ENCODE assay signal across 12 cellular contexts in the genomic region with DNA sequence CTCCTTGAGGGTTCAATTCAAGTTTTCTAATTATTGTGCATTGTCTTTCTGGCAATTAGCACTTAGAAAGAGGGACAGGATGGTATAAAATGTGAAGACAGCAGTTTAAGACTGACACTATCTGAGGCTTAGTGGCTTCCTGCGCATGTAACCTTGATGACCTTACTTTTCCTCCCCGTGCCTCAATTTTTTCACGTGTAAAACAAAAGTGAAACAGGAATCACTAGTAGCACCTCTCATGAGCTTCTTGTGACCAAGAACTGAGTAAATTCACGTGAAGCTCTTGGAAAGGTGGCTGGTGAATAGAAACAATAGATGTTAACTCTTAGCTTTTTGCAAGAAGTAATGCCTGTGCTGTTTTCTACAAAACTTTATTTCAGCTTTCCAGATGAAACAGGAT.
A peak's percentile ranks its signal among the peaks of the same experiment; 100 is the strongest.
DNase-seq lines count a peak whose midpoint lies in the region; ATAC-seq and TF ChIP-seq lines count a peak whose summit lies in the region.
"Had no signal": no experiment of that assay in that cellular context is flagged by ENCODE, and none has a peak within 500 bp of the region (broad histone marks: within the 10 kb centered on the region; RNA-seq: fewer than 3 reads in every experiment).

No MANE protein-coding gene starts in this region.

- H3K9me3 Mint-ChIP-seq in stimulated activated naive CD8-positive, alpha-beta T cell treated with anti-CD3 and anti-CD28 coated beads, Interleukin-15, Interleukin-2, amounts not matched to agents 100 ng/mL and 50 ng/mL, for 24 hours = no peaks in the 10 kb centered on the region
- H3K9me3 Mint-ChIP-seq in activated CD4-positive, alpha-beta memory T cell treated with anti-CD3 and anti-CD28 coated beads for 36 hours = no peaks in the 10 kb centered on the region
- no peaks in the 10 kb centered on the region for H3K9me3 Mint-ChIP-seq in stimulated activated memory B cell treated with anti-CD40 and anti-IgM and Interleukin-4, amounts not matched to agents 10 μg/mL and 1 μg/mL and 100 μg/mL, for 72 hours
- H3K9me3 Mint-ChIP-seq: IgD-negative memory B cell had no signal

- intact Hi-C loops in activated CD4-positive, alpha-beta memory T cell treated with anti-CD3 and anti-CD28 coated beads for 36 hours (cut with micrococcal nuclease) = loop anchor here (1.0 to 5.0 kb wide), 4 partner anchors 73 to 603 kb away; no protein-coding TSS in a partner anchor

- no peaks in the 10 kb centered on the region for H3K36me3 Mint-ChIP-seq in stimulated activated naive CD8-positive, alpha-beta T cell treated with anti-CD3 and anti-CD28 coated beads, Interleukin-15, Interleukin-2, amounts not matched to agents 100 ng/mL and 50 ng/mL, for 24 hours (ENCODE audit: low read depth)
- H3K36me3 Mint-ChIP-seq in activated CD4-positive, alpha-beta memory T cell treated with anti-CD3 and anti-CD28 coated beads for 36 hours = no peaks in the 10 kb centered on the region
- H3K36me3 Mint-ChIP-seq in stimulated activated memory B cell treated with anti-CD40 and anti-IgM and Interleukin-4, amounts not matched to agents 10 μg/mL and 1 μg/mL and 100 μg/mL, for 72 hours = no peaks in the 10 kb centered on the region
- H3K36me3 Mint-ChIP-seq: IgD-negative memory B cell had no signal

- POLR2A ChIA-PET in activated CD4-positive, alpha-beta memory T cell treated with anti-CD3 and anti-CD28 coated beads for 36 hours (lab: Charles Lee) = no interaction called here

- no peak for TF ChIP-seq CTCF in foreskin fibroblast (IDR thresholded peaks at IDR 0.05; ENCODE audit: low read depth, low read length)

- H3K4me3 Mint-ChIP-seq in stimulated activated naive CD8-positive, alpha-beta T cell treated with anti-CD3 and anti-CD28 coated beads, Interleukin-15, Interleukin-2, amounts not matched to agents 100 ng/mL and 50 ng/mL, for 24 hours = peak overlapping the region; percentile 54
- H3K4me3 Mint-ChIP-seq in activated CD4-positive, alpha-beta memory T cell treated with anti-CD3 and anti-CD28 coated beads for 36 hours = peak overlapping the region; percentile 54
- H3K4me3 Mint-ChIP-seq in stimulated activated memory B cell treated with anti-CD40 and anti-IgM and Interleukin-4, amounts not matched to agents 10 μg/mL and 1 μg/mL and 100 μg/mL, for 72 hours = no peak overlapping the region

- H3K27me3 Mint-ChIP-seq in stimulated activated naive CD8-positive, alpha-beta T cell treated with anti-CD3 and anti-CD28 coated beads, Interleukin-15, Interleukin-2, amounts not matched to agents 100 ng/mL and 50 ng/mL, for 24 hours = peaks cover 8% of the 10 kb centered on the region
- peaks cover 2% of the 10 kb centered on the region for H3K27me3 Mint-ChIP-seq in activated CD4-positive, alpha-beta memory T cell treated with anti-CD3 and anti-CD28 coated beads for 36 hours
- H3K27me3 Mint-ChIP-seq in stimulated activated memory B cell treated with anti-CD40 and anti-IgM and Interleukin-4, amounts not matched to agents 10 μg/mL and 1 μg/mL and 100 μg/mL, for 72 hours = peaks cover 17% of the 10 kb centered on the region

- no peak for DNase-seq in stimulated activated naive CD8-positive, alpha-beta T cell treated with anti-CD3 and anti-CD28 coated beads, Interleukin-15, Interleukin-2, amounts not matched to agents 100 U/mL and 50 U/mL, for 24 hours
- no peak for DNase-seq in activated CD4-positive, alpha-beta memory T cell treated with anti-CD3 and anti-CD28 coated beads for 36 hours
- DNase-seq in foreskin fibroblast (no peak), islet precursor cell (no peak), foreskin melanocyte (no peak), NCI-H2081 (lab: John Stamatoyannopoulos, UW) (no peak)
- DNase-seq: aorta, NCI-H774 had no signal

- ATAC-seq in stimulated activated naive CD8-positive, alpha-beta T cell treated with anti-CD3 and anti-CD28 coated beads, Interleukin-15, Interleukin-2, amounts not matched to agents 100 U/mL and 50 U/mL, for 24 hours = no peak
- ATAC-seq in stimulated activated memory B cell treated with anti-CD40 and anti-IgM and Interleukin-4, amounts not matched to agents 10 μg/mL and 1 μg/mL and 100 μg/mL, for 72 hours = no peak

- H3K4me1 Mint-ChIP-seq in stimulated activated naive CD8-positive, alpha-beta T cell treated with anti-CD3 and anti-CD28 coated beads, Interleukin-15, Interleukin-2, amounts not matched to agents 100 ng/mL and 50 ng/mL, for 24 hours (ENCODE audit: low read depth) = no peaks in the 10 kb centered on the region
- H3K4me1 Mint-ChIP-seq in activated CD4-positive, alpha-beta memory T cell treated with anti-CD3 and anti-CD28 coated beads for 36 hours (ENCODE audit: low read depth) = peaks cover 16% of the 10 kb centered on the region
- H3K4me1 Mint-ChIP-seq in stimulated activated memory B cell treated with anti-CD40 and anti-IgM and Interleukin-4, amounts not matched to agents 10 μg/mL and 1 μg/mL and 100 μg/mL, for 72 hours = no peaks in the 10 kb centered on the region
- H3K4me1 Mint-ChIP-seq: IgD-negative memory B cell had no signal

- peak overlapping the region; percentile 3 to 52 for H3K4me3 ChIP-seq in foreskin fibroblast (ENCODE audit: low read depth in 1 of 2, low read length in 2 of 2)
- H3K4me3 ChIP-seq: BLaER1 treated with 17β-estradiol and CSF1 and Interleukin-3, amounts not matched to agents 10 nM and 100 nM had no signal

- CTCF ChIA-PET in activated CD4-positive, alpha-beta memory T cell treated with anti-CD3 and anti-CD28 coated beads for 36 hours (lab: Charles Lee) = interaction anchor here (0.7 to 4.7 kb wide), 36 partner anchors 8 to 1110 kb away, joined by 3 to 83 read pairs (median 5); no protein-coding TSS in a partner anchor

- no peak overlapping the region for H3K27ac Mint-ChIP-seq in stimulated activated naive CD8-positive, alpha-beta T cell treated with anti-CD3 and anti-CD28 coated beads, Interleukin-15, Interleukin-2, amounts not matched to agents 100 ng/mL and 50 ng/mL, for 24 hours
- H3K27ac Mint-ChIP-seq in activated CD4-positive, alpha-beta memory T cell treated with anti-CD3 and anti-CD28 coated beads for 36 hours = no peak overlapping the region
- no peak overlapping the region for H3K27ac Mint-ChIP-seq in stimulated activated memory B cell treated with anti-CD40 and anti-IgM and Interleukin-4, amounts not matched to agents 10 μg/mL and 1 μg/mL and 100 μg/mL, for 72 hours
- H3K27ac Mint-ChIP-seq: IgD-negative memory B cell had no signal
